1 cellular context compared by ENCODE assay signal in genomic region chr22:24426436-24426835, GRCh38.
TF ChIP-seq lines count a peak whose summit lies in the region.

No MANE protein-coding gene starts in this region.

TF ChIP-seq in GM12878, 131 proteins besides CTCF, POLR2A, EP300 and RAD21:
- TF ChIP-seq BHLHE40 (IDR thresholded peaks at IDR 0.05; ENCODE audit: borderline replicate concordance in 1 of 2, low read depth in 2 of 2, low read length in 1 of 2) (no peak), ZSCAN29 (IDR thresholded peaks at IDR 0.05) (no peak), BMI1 (IDR thresholded peaks at IDR 0.05; ENCODE audit: borderline replicate concordance) (no peak), CHD1 (IDR thresholded peaks at IDR 0.05; ENCODE audit: low read depth, low read length) (no peak), SP1 (IDR thresholded peaks at IDR 0.05; ENCODE audit: low read depth, low read length) (no peak), CBX3 (IDR thresholded peaks at IDR 0.05; ENCODE audit: borderline replicate concordance, low read depth) (no peak), SMARCA5 (IDR thresholded peaks at IDR 0.05) (no peak), CBX5 (IDR thresholded peaks at IDR 0.05; ENCODE audit: low read depth) (no peak), FOXK2 (IDR thresholded peaks at IDR 0.05) (no peak), ETV6 (conservative IDR thresholded peaks at IDR 0.05 in 1 of 2, IDR thresholded peaks at IDR 0.05 in 1 of 2; ENCODE audit: borderline replicate concordance in 1 of 2, low read depth in 1 of 2) (no peak), SIX5 (IDR thresholded peaks at IDR 0.05; ENCODE audit: low read depth, low read length, severe bottlenecking) (no peak), TAF1 (IDR thresholded peaks at IDR 0.05; ENCODE audit: borderline replicate concordance, low read depth, low read length) (no peak), MXI1 (IDR thresholded peaks at IDR 0.05; ENCODE audit: low read depth, low read length) (no peak), IKZF1 (conservative IDR thresholded peaks at IDR 0.05) (no peak)
- TF ChIP-seq, protein P1, sequence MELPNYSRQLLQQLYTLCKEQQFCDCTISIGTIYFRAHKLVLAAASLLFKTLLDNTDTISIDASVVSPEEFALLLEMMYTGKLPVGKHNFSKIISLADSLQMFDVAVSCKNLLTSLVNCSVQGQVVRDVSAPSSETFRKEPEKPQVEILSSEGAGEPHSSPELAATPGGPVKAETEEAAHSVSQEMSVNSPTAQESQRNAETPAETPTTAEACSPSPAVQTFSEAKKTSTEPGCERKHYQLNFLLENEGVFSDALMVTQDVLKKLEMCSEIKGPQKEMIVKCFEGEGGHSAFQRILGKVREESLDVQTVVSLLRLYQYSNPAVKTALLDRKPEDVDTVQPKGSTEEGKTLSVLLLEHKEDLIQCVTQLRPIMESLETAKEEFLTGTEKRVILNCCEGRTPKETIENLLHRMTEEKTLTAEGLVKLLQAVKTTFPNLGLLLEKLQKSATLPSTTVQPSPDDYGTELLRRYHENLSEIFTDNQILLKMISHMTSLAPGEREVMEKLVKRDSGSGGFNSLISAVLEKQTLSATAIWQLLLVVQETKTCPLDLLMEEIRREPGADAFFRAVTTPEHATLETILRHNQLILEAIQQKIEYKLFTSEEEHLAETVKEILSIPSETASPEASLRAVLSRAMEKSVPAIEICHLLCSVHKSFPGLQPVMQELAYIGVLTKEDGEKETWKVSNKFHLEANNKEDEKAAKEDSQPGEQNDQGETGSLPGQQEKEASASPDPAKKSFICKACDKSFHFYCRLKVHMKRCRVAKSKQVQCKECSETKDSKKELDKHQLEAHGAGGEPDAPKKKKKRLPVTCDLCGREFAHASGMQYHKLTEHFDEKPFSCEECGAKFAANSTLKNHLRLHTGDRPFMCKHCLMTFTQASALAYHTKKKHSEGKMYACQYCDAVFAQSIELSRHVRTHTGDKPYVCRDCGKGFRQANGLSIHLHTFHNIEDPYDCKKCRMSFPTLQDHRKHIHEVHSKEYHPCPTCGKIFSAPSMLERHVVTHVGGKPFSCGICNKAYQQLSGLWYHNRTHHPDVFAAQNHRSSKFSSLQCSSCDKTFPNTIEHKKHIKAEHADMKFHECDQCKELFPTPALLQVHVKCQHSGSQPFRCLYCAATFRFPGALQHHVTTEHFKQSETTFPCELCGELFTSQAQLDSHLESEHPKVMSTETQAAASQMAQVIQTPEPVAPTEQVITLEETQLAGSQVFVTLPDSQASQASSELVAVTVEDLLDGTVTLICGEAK (IDR thresholded peaks at IDR 0.05; ENCODE audit: borderline replicate concordance), result no peak
- TF ChIP-seq, protein P2, sequence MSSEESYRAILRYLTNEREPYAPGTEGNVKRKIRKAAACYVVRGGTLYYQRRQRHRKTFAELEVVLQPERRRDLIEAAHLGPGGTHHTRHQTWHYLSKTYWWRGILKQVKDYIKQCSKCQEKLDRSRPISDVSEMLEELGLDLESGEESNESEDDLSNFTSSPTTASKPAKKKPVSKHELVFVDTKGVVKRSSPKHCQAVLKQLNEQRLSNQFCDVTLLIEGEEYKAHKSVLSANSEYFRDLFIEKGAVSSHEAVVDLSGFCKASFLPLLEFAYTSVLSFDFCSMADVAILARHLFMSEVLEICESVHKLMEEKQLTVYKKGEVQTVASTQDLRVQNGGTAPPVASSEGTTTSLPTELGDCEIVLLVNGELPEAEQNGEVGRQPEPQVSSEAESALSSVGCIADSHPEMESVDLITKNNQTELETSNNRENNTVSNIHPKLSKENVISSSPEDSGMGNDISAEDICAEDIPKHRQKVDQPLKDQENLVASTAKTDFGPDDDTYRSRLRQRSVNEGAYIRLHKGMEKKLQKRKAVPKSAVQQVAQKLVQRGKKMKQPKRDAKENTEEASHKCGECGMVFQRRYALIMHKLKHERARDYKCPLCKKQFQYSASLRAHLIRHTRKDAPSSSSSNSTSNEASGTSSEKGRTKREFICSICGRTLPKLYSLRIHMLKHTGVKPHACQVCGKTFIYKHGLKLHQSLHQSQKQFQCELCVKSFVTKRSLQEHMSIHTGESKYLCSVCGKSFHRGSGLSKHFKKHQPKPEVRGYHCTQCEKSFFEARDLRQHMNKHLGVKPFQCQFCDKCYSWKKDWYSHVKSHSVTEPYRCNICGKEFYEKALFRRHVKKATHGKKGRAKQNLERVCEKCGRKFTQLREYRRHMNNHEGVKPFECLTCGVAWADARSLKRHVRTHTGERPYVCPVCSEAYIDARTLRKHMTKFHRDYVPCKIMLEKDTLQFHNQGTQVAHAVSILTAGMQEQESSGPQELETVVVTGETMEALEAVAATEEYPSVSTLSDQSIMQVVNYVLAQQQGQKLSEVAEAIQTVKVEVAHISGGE (CRISPR knock-in tag; IDR thresholded peaks at IDR 0.05), result no peak
- TF ChIP-seq, protein P3, sequence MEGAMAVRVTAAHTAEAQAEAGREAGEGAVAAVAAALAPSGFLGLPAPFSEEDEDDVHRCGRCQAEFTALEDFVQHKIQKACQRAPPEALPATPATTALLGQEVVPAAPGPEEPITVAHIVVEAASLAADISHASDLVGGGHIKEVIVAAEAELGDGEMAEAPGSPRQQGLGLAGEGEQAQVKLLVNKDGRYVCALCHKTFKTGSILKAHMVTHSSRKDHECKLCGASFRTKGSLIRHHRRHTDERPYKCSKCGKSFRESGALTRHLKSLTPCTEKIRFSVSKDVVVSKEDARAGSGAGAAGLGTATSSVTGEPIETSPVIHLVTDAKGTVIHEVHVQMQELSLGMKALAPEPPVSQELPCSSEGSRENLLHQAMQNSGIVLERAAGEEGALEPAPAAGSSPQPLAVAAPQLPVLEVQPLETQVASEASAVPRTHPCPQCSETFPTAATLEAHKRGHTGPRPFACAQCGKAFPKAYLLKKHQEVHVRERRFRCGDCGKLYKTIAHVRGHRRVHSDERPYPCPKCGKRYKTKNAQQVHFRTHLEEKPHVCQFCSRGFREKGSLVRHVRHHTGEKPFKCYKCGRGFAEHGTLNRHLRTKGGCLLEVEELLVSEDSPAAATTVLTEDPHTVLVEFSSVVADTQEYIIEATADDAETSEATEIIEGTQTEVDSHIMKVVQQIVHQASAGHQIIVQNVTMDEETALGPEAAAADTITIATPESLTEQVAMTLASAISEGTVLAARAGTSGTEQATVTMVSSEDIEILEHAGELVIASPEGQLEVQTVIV (IDR thresholded peaks at IDR 0.05; ENCODE audit: borderline replicate concordance, partially characterized antibody), result no peak
